ENCODE assay signal across 8 cellular contexts in the genomic region with DNA sequence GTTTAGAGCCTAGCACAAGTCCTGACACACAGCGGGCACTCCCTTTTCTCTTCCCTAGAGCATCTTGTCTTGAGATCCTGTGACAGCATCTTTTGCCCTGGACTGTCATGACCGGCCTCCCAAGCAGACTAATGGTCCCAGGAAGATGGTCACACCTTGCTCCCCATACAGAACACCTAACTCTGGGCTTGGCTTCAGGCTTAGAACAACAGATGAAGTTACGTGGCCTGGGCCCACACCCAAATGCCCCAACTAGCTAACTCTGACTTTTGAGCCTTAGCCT. TPM values are rescaled to one million over a fixed set of nuclear protein-coding genes. Genes with fewer than 3 reads are reported as not detected.
A peak's percentile ranks its signal among the peaks of the same experiment; 100 is the strongest.
DNase-seq lines count a peak whose midpoint lies in the region; ATAC-seq and TF ChIP-seq lines count a peak whose summit lies in the region.

No MANE protein-coding gene starts in this region.

- peak overlapping the region; percentile 72 for H3K4me2 ChIP-seq in SK-N-SH

- intact Hi-C loops in activated T-helper 2 cell treated with anti-CD3 and anti-CD28 coated beads, Interferon-gamma antibody, Interleukin-2, Interleukin-4, amounts not matched to agents 10 μg/mL and 5 μg/mL and 100 μg/mL, durations not matched to agents 14 hours and 24 hours and 36 hours (cut with micrococcal nuclease), result loop anchor here (2.0 kb wide), 1 partner anchor 374 kb away; the partner anchor contains the start of gene TCTA

- DNase-seq in SK-N-SH, result no peak
- no peak for DNase-seq in activated T-helper 2 cell treated with anti-CD3 and anti-CD28 coated beads, Interferon-gamma antibody, Interleukin-2, Interleukin-4, amounts not matched to agents 10 μg/mL and 5 μg/mL and 100 μg/mL, durations not matched to agents 14 hours and 24 hours and 36 hours (ENCODE audit: low spot score)
- DNase-seq in activated gamma-delta T cell (lab: John Stamatoyannopoulos, UW), result no peak
- no peak for DNase-seq in NOMO-1 (lab: John Stamatoyannopoulos, UW; ENCODE audit: unreplicated experiment in 2 of 2)
- no peak for DNase-seq in hypothalamus (lab: John Stamatoyannopoulos, UW)

- no peaks in the 10 kb centered on the region for H3K9me2 ChIP-seq in SK-N-SH

- H3K36me3 ChIP-seq in SK-N-SH (replicated peaks in 1 of 2; ENCODE audit: control insufficient read depth in 1 of 2, insufficient read depth in 2 of 2, low read length in 1 of 2), result peaks cover 0 to 17% of the 10 kb centered on the region in 2 experiments
- peaks cover 0 to 2% (median 0%) of the 10 kb centered on the region in 5 donors for H3K36me3 ChIP-seq in subcutaneous abdominal adipose tissue (ENCODE audit: control insufficient read depth in 5 of 5, insufficient read depth in 5 of 5, low read length in 5 of 5)

- TF ChIP-seq EP300 in SK-N-SH (IDR thresholded peaks at IDR 0.05; ENCODE audit: borderline replicate concordance in 1 of 2, low read depth in 1 of 2, low read length in 1 of 2), result no peak

- peaks cover 42% of the 10 kb centered on the region for H3K79me2 ChIP-seq in SK-N-SH (ENCODE audit: insufficient read depth)

- H3K9ac ChIP-seq in SK-N-SH (peak overlapping the region; percentile 65; the same call in 1 of the 2 replicates), subcutaneous abdominal adipose tissue (ENCODE audit: low read length in 5 of 5) (peak overlapping the region in 4 of 5 donors; percentile 83 to 87 (median 83))

- no peak for TF ChIP-seq RAD21 in SK-N-SH (IDR thresholded peaks at IDR 0.05; ENCODE audit: low read length)

- H3K36me3 Mint-ChIP-seq in activated T-helper 2 cell treated with anti-CD3 and anti-CD28 coated beads, Interferon-gamma antibody, Interleukin-2, Interleukin-4, amounts not matched to agents 10 μg/mL and 5 μg/mL and 100 μg/mL, durations not matched to agents 14 hours and 24 hours and 36 hours (ENCODE audit: low read depth), result peaks cover 15% of the 10 kb centered on the region

- H3K27me3 Mint-ChIP-seq in activated T-helper 2 cell treated with anti-CD3 and anti-CD28 coated beads, Interferon-gamma antibody, Interleukin-2, Interleukin-4, amounts not matched to agents 10 μg/mL and 5 μg/mL and 100 μg/mL, durations not matched to agents 14 hours and 24 hours and 36 hours (ENCODE audit: low read depth), result no peaks in the 10 kb centered on the region

- H3K27ac ChIP-seq in SK-N-SH (ENCODE audit: low read depth in 2 of 2, low read length in 1 of 2) (peak overlapping the region; percentile 58 to 85; a peak in 2 of 4 replicates), layer of hippocampus (ENCODE audit: low read depth, low read length) (peak overlapping the region; percentile 93), subcutaneous abdominal adipose tissue (ENCODE audit: low read depth, low read length) (peak overlapping the region; percentile 94)

- peak overlapping the region; percentile 90 for H3K4me3 Mint-ChIP-seq in activated T-helper 2 cell treated with anti-CD3 and anti-CD28 coated beads, Interferon-gamma antibody, Interleukin-2, Interleukin-4, amounts not matched to agents 10 μg/mL and 5 μg/mL and 100 μg/mL, durations not matched to agents 14 hours and 24 hours and 36 hours (ENCODE audit: low read depth)

- H3K27ac Mint-ChIP-seq in activated T-helper 2 cell treated with anti-CD3 and anti-CD28 coated beads, Interferon-gamma antibody, Interleukin-2, Interleukin-4, amounts not matched to agents 10 μg/mL and 5 μg/mL and 100 μg/mL, durations not matched to agents 14 hours and 24 hours and 36 hours, result peak overlapping the region; percentile 95

- peaks cover 5 to 6% of the 10 kb centered on the region in 2 experiments; a peak in 1 of 4 replicates for H3K4me1 ChIP-seq in SK-N-SH (ENCODE audit: control insufficient read depth in 1 of 2, insufficient read depth in 2 of 2, low read depth in 1 of 2, low read length in 1 of 2)
- peaks cover 0 to 31% (median 23%) of the 10 kb centered on the region in 5 donors for H3K4me1 ChIP-seq in subcutaneous abdominal adipose tissue (ENCODE audit: control insufficient read depth in 5 of 5, insufficient read depth in 5 of 5, low read length in 5 of 5)

- H3K4me3 ChIP-seq in SK-N-SH (ENCODE audit: low read depth in 2 of 2, low read length in 1 of 2) (peak overlapping the region; percentile 35 to 68; a peak in 2 of 4 replicates), subcutaneous abdominal adipose tissue (ENCODE audit: low read depth in 1 of 5, low read length in 5 of 5) (peak overlapping the region; percentile 18 to 94 (median 76))

- H4K20me1 ChIP-seq in SK-N-SH (ENCODE audit: insufficient read depth), result 0 out of 2 replicates have a peak, but pooled peaks cover 4% of the 10 kb centered on the region

- no peaks in the 10 kb centered on the region for H3K9me3 Mint-ChIP-seq in activated T-helper 2 cell treated with anti-CD3 and anti-CD28 coated beads, Interferon-gamma antibody, Interleukin-2, Interleukin-4, amounts not matched to agents 10 μg/mL and 5 μg/mL and 100 μg/mL, durations not matched to agents 14 hours and 24 hours and 36 hours

- H2AFZ ChIP-seq in SK-N-SH (ENCODE audit: low read depth), result peak overlapping the region; percentile 91

- 77% methylated on average over 3 of the region's 3 CpGs for WGBS in SK-N-SH (ENCODE audit: low lambda C conversion rate)

- CTCF ChIA-PET in SK-N-SH (lab: Yijun Ruan, JAX), result interaction anchor here (1.2 to 3.3 kb wide), 2 partner anchors 15 to 119 kb away, joined by 4 to 23 read pairs; partner anchors contain the start of gene INKA1

- no peak for ATAC-seq in SK-N-SH treated with all-trans-retinoic acid at 6 μM for 48 hours

- H3K9me3 ChIP-seq in SK-N-SH (no peaks in the 10 kb centered on the region), subcutaneous abdominal adipose tissue (ENCODE audit: control insufficient read depth in 5 of 5, low read length in 5 of 5) (no peaks in the 10 kb centered on the region)

- no peaks in the 10 kb centered on the region for H3F3A ChIP-seq in SK-N-SH (replicated peaks; ENCODE audit: insufficient read depth)

- TF ChIP-seq CTCF in SK-N-SH (IDR thresholded peaks at IDR 0.05), result no peak

- POLR2A ChIA-PET in SK-N-SH (lab: Yijun Ruan, JAX), result no interaction called here

- H3K27me3 ChIP-seq in SK-N-SH (ENCODE audit: insufficient read depth), result no peaks in the 10 kb centered on the region
- H3K27me3 ChIP-seq in layer of hippocampus (ENCODE audit: control insufficient read depth, insufficient read depth, low read length), result no peaks in the 10 kb centered on the region
- H3K27me3 ChIP-seq in subcutaneous abdominal adipose tissue (ENCODE audit: control insufficient read depth in 5 of 5, insufficient read depth in 4 of 5, low read length in 5 of 5), result no peaks in the 10 kb centered on the region

- H3K4me1 Mint-ChIP-seq in activated T-helper 2 cell treated with anti-CD3 and anti-CD28 coated beads, Interferon-gamma antibody, Interleukin-2, Interleukin-4, amounts not matched to agents 10 μg/mL and 5 μg/mL and 100 μg/mL, durations not matched to agents 14 hours and 24 hours and 36 hours (ENCODE audit: low read depth), result peaks cover 17% of the 10 kb centered on the region

TF ChIP-seq in SK-N-SH, 30 proteins besides CTCF, POLR2A, EP300 and RAD21 (continues in another document):
- no peak for TF ChIP-seq RCOR1 (IDR thresholded peaks at IDR 0.05; ENCODE audit: low read length)

TF ChIP-seq in SK-N-SH treated with all-trans-retinoic acid at 6 μM for 48 hours, 23 proteins besides CTCF, POLR2A, EP300 and RAD21 (continues in another document):
- no peak for TF ChIP-seq BACH2 (CRISPR knock-in tag; IDR thresholded peaks at IDR 0.05; ENCODE audit: borderline replicate concordance)
- TF ChIP-seq ISL1 (CRISPR knock-in tag; IDR thresholded peaks at IDR 0.05), result no peak
- TF ChIP-seq PPARA (CRISPR knock-in tag; IDR thresholded peaks at IDR 0.05; ENCODE audit: borderline replicate concordance), result no peak
- TF ChIP-seq ESRRG (CRISPR knock-in tag; IDR thresholded peaks at IDR 0.05), result no peak
- TF ChIP-seq ZNF8 (CRISPR knock-in tag; IDR thresholded peaks at IDR 0.05), result no peak
- TF ChIP-seq CSDC2 (CRISPR knock-in tag; IDR thresholded peaks at IDR 0.05), result no peak
- no peak for TF ChIP-seq ZNF565 (CRISPR knock-in tag; conservative IDR thresholded peaks at IDR 0.05; ENCODE audit: low read depth)
- no peak for TF ChIP-seq ZFP30 (CRISPR knock-in tag; IDR thresholded peaks at IDR 0.05)

RNA-seq across cellular contexts. Expression of gene IP6K1, which starts 0.8 kb away (rescaled TPM):
- 17.0 and 23.3 TPM in 2 replicates for polyA plus RNA-seq in SK-N-SH (2012; rRNA removed)
- 8.9 and 14.6 TPM in 2 replicates for polyA plus RNA-seq in SK-N-SH (2012; cell fraction: cytosol; rRNA removed)
- 37.1 and 43.4 TPM in 2 replicates for polyA plus RNA-seq in SK-N-SH (2012; cell fraction: nucleus; rRNA removed)
- 36.9 and 40.7 TPM in 2 replicates for total RNA-seq in activated T-helper 2 cell treated with anti-CD3 and anti-CD28 coated beads, Interferon-gamma antibody, Interleukin-2, Interleukin-4, amounts not matched to agents 10 μg/mL and 5 μg/mL and 100 μg/mL, durations not matched to agents 14 hours and 24 hours and 36 hours

RNA-seq across cellular contexts. Expression of gene CDHR4, which starts 12.6 kb away (rescaled TPM):
- polyA plus RNA-seq in SK-N-SH (2012; rRNA removed), result 0.07 and 0.13 TPM in 2 replicates
- not detected in 2 replicates for polyA plus RNA-seq in SK-N-SH (2012; cell fraction: cytosol; rRNA removed)
- polyA plus RNA-seq in SK-N-SH (2012; cell fraction: nucleus; rRNA removed), result 0.60 and 0.66 TPM in 2 replicates
- 0.16 TPM in 1 of 2 replicates, not detected in the other for total RNA-seq in activated T-helper 2 cell treated with anti-CD3 and anti-CD28 coated beads, Interferon-gamma antibody, Interleukin-2, Interleukin-4, amounts not matched to agents 10 μg/mL and 5 μg/mL and 100 μg/mL, durations not matched to agents 14 hours and 24 hours and 36 hours

RNA-seq across cellular contexts. Expression of gene INKA1, which starts 15.9 kb away (rescaled TPM):
- 2.6 and 3.4 TPM in 2 replicates for polyA plus RNA-seq in SK-N-SH (2012; rRNA removed)
- 1.6 and 2.2 TPM in 2 replicates for polyA plus RNA-seq in SK-N-SH (2012; cell fraction: cytosol; rRNA removed)
- polyA plus RNA-seq in SK-N-SH (2012; cell fraction: nucleus; rRNA removed), result 1.6 and 3.8 TPM in 2 replicates
- total RNA-seq in activated T-helper 2 cell treated with anti-CD3 and anti-CD28 coated beads, Interferon-gamma antibody, Interleukin-2, Interleukin-4, amounts not matched to agents 10 μg/mL and 5 μg/mL and 100 μg/mL, durations not matched to agents 14 hours and 24 hours and 36 hours, result 1.2 and 2.3 TPM in 2 replicates

RNA-seq across cellular contexts. Expression of gene UBA7, which starts 26.6 kb away (rescaled TPM):
- 22.6 and 25.8 TPM in 2 replicates for polyA plus RNA-seq in SK-N-SH (2012; rRNA removed)
- 2.0 and 3.0 TPM in 2 replicates for polyA plus RNA-seq in SK-N-SH (2012; cell fraction: cytosol; rRNA removed)
- 187 and 223 TPM in 2 replicates for polyA plus RNA-seq in SK-N-SH (2012; cell fraction: nucleus; rRNA removed)
- total RNA-seq in activated T-helper 2 cell treated with anti-CD3 and anti-CD28 coated beads, Interferon-gamma antibody, Interleukin-2, Interleukin-4, amounts not matched to agents 10 μg/mL and 5 μg/mL and 100 μg/mL, durations not matched to agents 14 hours and 24 hours and 36 hours, result 92.0 and 95.7 TPM in 2 replicates
